In genomic region chr15:77537006-77537405, GRCh38 we compare ENCODE assay signal across 27 cellular contexts.
DNase-seq lines count a peak whose midpoint lies in the region; ATAC-seq and TF ChIP-seq lines count a peak whose summit lies in the region.
"Had no signal": no experiment of that assay in that cellular context is flagged by ENCODE, and none has a peak within 500 bp of the region (broad histone marks: within the 10 kb centered on the region; RNA-seq: fewer than 3 reads in every experiment).

No MANE protein-coding gene starts in this region.

- peak overlapping the region; percentile 74 for H3K27ac ChIP-seq in temporal lobe (ENCODE audit: low read depth, low read length)
- H3K27ac ChIP-seq: cardiac muscle cell, neutrophil, WERI-Rb-1 had no signal

- H3K27ac Mint-ChIP-seq in activated B cell treated with CpG ODN at 0.5 μM for 24 hours (peak overlapping the region; percentile 86), naive B cell (peak overlapping the region in 5 of 6 donors; percentile 39 to 93 (median 77)), glutamatergic neuron (ENCODE audit: unreplicated experiment) (no peak overlapping the region)
- H3K27ac Mint-ChIP-seq: activated CD4-positive, alpha-beta T cell treated with anti-CD3 and anti-CD28 coated beads, Interleukin-2, amount 10 ng/mL, durations not matched to agents 24 days and 14 days; activated naive CD8-positive, alpha-beta T cell; T-helper 2 cell treated with Interferon-gamma antibody and Interleukin-4, amounts not matched to agents 5 μg/mL and 100 μg/mL, for 36 hours; type B pancreatic cell had no signal

- H3K27me3 Mint-ChIP-seq in activated B cell treated with CpG ODN at 0.5 μM for 24 hours (no peaks in the 10 kb centered on the region), naive B cell (no peaks in the 10 kb centered on the region), glutamatergic neuron (ENCODE audit: unreplicated experiment) (peaks cover 8% of the 10 kb centered on the region)
- H3K27me3 Mint-ChIP-seq: type B pancreatic cell had no signal

- TF ChIP-seq CTCF in activated B cell treated with CpG ODN at 0.5 μM for 24 hours (IDR thresholded peaks at IDR 0.05) (no peak), glutamatergic neuron (IDR thresholded peaks at IDR 0.05; ENCODE audit: partially characterized antibody, unreplicated experiment) (no peak)

- H3K36me3 Mint-ChIP-seq in activated B cell treated with CpG ODN at 0.5 μM for 24 hours (ENCODE audit: low read depth) (no peaks in the 10 kb centered on the region), naive B cell (no peaks in the 10 kb centered on the region), glutamatergic neuron (ENCODE audit: unreplicated experiment) (no peaks in the 10 kb centered on the region)
- H3K36me3 Mint-ChIP-seq: activated naive CD8-positive, alpha-beta T cell; CD4-positive, CD25-positive, alpha-beta regulatory T cell; type B pancreatic cell had no signal

- DNase-seq in NCI-H2107 treated with DMSO at 0.1 percent for 48 hours (lab: John Stamatoyannopoulos, UW; ENCODE audit: unreplicated experiment) (peak; percentile 2), NCI-H2107 (lab: John Stamatoyannopoulos, UW) (no peak), activated B cell treated with CpG ODN at 0.5 μM for 24 hours (no peak), naive B cell (no peak), LoVo (ENCODE audit: low spot score) (no peak), glutamatergic neuron (no peak)
- no peak for DNase-seq in stimulated activated CD4-positive, alpha-beta T cell treated with anti-CD3 and anti-CD28 coated beads, Interleukin-4, amount 100 ng/mL, for 4 hours
- DNase-seq: activated CD4-positive, alpha-beta T cell treated with anti-CD3 and anti-CD28 coated beads, Interleukin-2, amount 10 ng/mL, durations not matched to agents 24 days and 14 days; aorta; CD4-positive, CD25-positive, alpha-beta regulatory T cell; cortex of kidney; GOT3; left ventricle myocardium inferior; mesendoderm; NCI-H1092 treated with DMSO at 0.1 percent for 48 hours; NCI-H2029 treated with DMSO at 0.1 percent for 48 hours; NCI-H446; NCI-H774; WERI-Rb-1 had no signal

- CTCF ChIA-PET in activated B cell treated with CpG ODN at 0.5 μM for 24 hours (lab: Charles Lee), result interaction anchor here (5.7 kb wide), 1 partner anchor 351 kb away, joined by 52 read pairs; no protein-coding TSS in a partner anchor

- H3K4me3 Mint-ChIP-seq in activated B cell treated with CpG ODN at 0.5 μM for 24 hours, result peak overlapping the region; percentile 67
- peak overlapping the region in 6 of 8 donors; percentile 63 to 92 (median 79) for H3K4me3 Mint-ChIP-seq in naive B cell
- no peak overlapping the region for H3K4me3 Mint-ChIP-seq in glutamatergic neuron (ENCODE audit: unreplicated experiment)
- H3K4me3 Mint-ChIP-seq: activated CD4-positive, alpha-beta T cell treated with anti-CD3 and anti-CD28 coated beads, Interleukin-2, amount 10 ng/mL, durations not matched to agents 24 days and 14 days; activated naive CD8-positive, alpha-beta T cell; CD4-positive, CD25-positive, alpha-beta regulatory T cell; T-helper 2 cell treated with Interferon-gamma antibody and Interleukin-4, amounts not matched to agents 5 μg/mL and 100 μg/mL, for 36 hours; type B pancreatic cell had no signal

- POLR2A ChIA-PET in activated B cell treated with CpG ODN at 0.5 μM for 24 hours (lab: Charles Lee), result no interaction called here

- H3K9me3 Mint-ChIP-seq in activated B cell treated with CpG ODN at 0.5 μM for 24 hours (no peaks in the 10 kb centered on the region), naive B cell (no peaks in the 10 kb centered on the region), glutamatergic neuron (ENCODE audit: unreplicated experiment) (peaks cover 8% of the 10 kb centered on the region)
- H3K9me3 Mint-ChIP-seq: activated CD4-positive, alpha-beta T cell treated with anti-CD3 and anti-CD28 coated beads, Interleukin-2, amount 10 ng/mL, durations not matched to agents 24 days and 14 days; CD4-positive, CD25-positive, alpha-beta regulatory T cell; T-helper 2 cell treated with Interferon-gamma antibody and Interleukin-4, amounts not matched to agents 5 μg/mL and 100 μg/mL, for 36 hours; type B pancreatic cell had no signal

- intact Hi-C loops in activated B cell treated with CpG ODN at 0.5 μM for 24 hours (cut with micrococcal nuclease), result no loop called here

- ATAC-seq in activated B cell treated with CpG ODN at 0.5 μM for 24 hours (ENCODE audit: low read depth), result no peak
- no peak for ATAC-seq in naive B cell (ENCODE audit: low read depth in 2 of 2)
- ATAC-seq: K562, right cardiac atrium had no signal

- H3K4me1 Mint-ChIP-seq in activated B cell treated with CpG ODN at 0.5 μM for 24 hours, result peaks cover 58% of the 10 kb centered on the region
- peaks cover 43 to 68% (median 55%) of the 10 kb centered on the region in 3 donors for H3K4me1 Mint-ChIP-seq in naive B cell
- H3K4me1 Mint-ChIP-seq in glutamatergic neuron (ENCODE audit: low read depth, unreplicated experiment), result peaks cover 30% of the 10 kb centered on the region
- H3K4me1 Mint-ChIP-seq: activated CD4-positive, alpha-beta T cell treated with anti-CD3 and anti-CD28 coated beads, Interleukin-2, amount 10 ng/mL, durations not matched to agents 24 days and 14 days had no signal
